In the genomic region with DNA sequence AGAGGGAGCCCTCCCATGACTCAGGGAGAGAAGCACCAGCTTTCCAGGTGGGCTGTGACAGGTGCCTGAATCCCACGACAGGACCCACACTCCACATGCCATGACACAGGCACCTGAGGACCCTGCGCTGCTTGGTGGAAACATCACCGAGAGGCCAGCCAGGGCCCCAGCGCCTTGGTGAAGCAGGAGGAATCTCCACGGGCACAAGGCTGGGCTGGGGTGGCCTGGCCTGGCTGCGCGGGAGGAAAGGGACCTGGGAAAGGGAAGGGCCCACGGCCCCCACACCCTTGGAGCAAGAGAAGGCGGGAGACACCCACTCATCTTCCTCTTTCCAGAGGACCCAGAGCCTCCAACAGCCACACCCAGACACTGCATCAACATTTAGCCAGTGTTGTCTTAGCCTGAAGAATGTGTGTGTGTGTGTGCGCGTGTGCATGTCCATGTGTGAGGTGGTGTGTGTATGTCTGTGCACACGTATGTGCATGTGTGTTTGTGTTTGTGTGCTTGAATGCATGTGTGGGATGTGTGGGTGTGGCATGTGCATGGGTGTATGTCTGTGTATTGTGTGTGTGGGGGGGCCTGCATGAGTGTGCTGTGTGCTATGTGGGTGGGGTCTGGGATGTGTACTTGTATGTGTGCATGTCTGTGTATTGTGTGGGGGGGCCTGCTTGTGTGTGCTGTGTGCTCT, we compare ENCODE assay signal across 34 cellular contexts. TPM values are rescaled to one million over a fixed set of nuclear protein-coding genes. Genes with fewer than 3 reads are reported as not detected.
"Had no signal": no experiment of that assay in that cellular context is flagged by ENCODE, and none has a peak within 500 bp of the region (broad histone marks: within the 10 kb centered on the region; RNA-seq: fewer than 3 reads in every experiment).

No MANE protein-coding gene starts in this region.

- H3K27me3 ChIP-seq: testis, transverse colon had no signal

- H3K9me3 ChIP-seq: gastroesophageal sphincter, left ventricle myocardium inferior, mucosa of descending colon, neutrophil, testis, transverse colon had no signal

- H3K4me3 Mint-ChIP-seq: activated naive CD4-positive, alpha-beta T cell treated with anti-CD3 and anti-CD28 coated beads, Interleukin-2, amount 10 ng/mL, durations not matched to agents 7 days and 5 days; activated naive CD8-positive, alpha-beta T cell treated with anti-CD3 and anti-CD28 coated beads, Interleukin-2, amount 50 U/mL, for 24 hours; activated T-cell treated with anti-CD3 and anti-CD28 coated beads, Interleukin-2, amount 50 U/mL, for 24 hours; effector memory CD8-positive, alpha-beta T cell; natural killer cell treated with Interleukin-12 subunit alpha and Interleukin-12 subunit beta and Interleukin-15 and Interleukin-18, amount 100 ng/mL, for 72 hours; T-cell had no signal

- H3K4me1 Mint-ChIP-seq: activated naive CD4-positive, alpha-beta T cell treated with anti-CD3 and anti-CD28 coated beads, Interleukin-2, amount 10 ng/mL, durations not matched to agents 7 days and 5 days; activated naive CD8-positive, alpha-beta T cell treated with anti-CD3 and anti-CD28 coated beads, Interleukin-2, amount 50 U/mL, for 24 hours had no signal

- ATAC-seq: activated CD4-positive, CD25-positive, alpha-beta regulatory T cell treated with anti-CD3 and anti-CD28 coated beads, Interleukin-2, amount 50 U/mL, for 24 hours; activated naive CD8-positive, alpha-beta T cell treated with anti-CD3 and anti-CD28 coated beads, Interleukin-2, amount 50 U/mL, for 24 hours; effector memory CD8-positive, alpha-beta T cell; gastroesophageal sphincter; mucosa of descending colon; natural killer cell treated with Interleukin-12 subunit alpha and Interleukin-12 subunit beta and Interleukin-15 and Interleukin-18, amount 100 ng/mL, for 72 hours; sciatic nerve; stimulated activated naive CD8-positive, alpha-beta T cell treated with anti-CD3 and anti-CD28 coated beads, Interleukin-15, Interleukin-2, amounts not matched to agents 100 U/mL and 50 U/mL, for 24 hours; T-cell had no signal

- H3K9me3 Mint-ChIP-seq: activated T-cell treated with anti-CD3 and anti-CD28 coated beads, Interleukin-2, amount 50 U/mL, for 24 hours; effector memory CD8-positive, alpha-beta T cell; natural killer cell treated with Interleukin-12 subunit alpha and Interleukin-12 subunit beta and Interleukin-15 and Interleukin-18, amount 100 ng/mL, for 72 hours; T-cell had no signal

- H3K36me3 ChIP-seq: gastroesophageal sphincter, left ventricle myocardium inferior, neutrophil, transverse colon, WERI-Rb-1 had no signal

- H3K27ac Mint-ChIP-seq: activated naive CD4-positive, alpha-beta T cell treated with anti-CD3 and anti-CD28 coated beads, Interleukin-2, amount 10 ng/mL, durations not matched to agents 7 days and 5 days; activated naive CD8-positive, alpha-beta T cell treated with anti-CD3 and anti-CD28 coated beads, Interleukin-2, amount 50 U/mL, for 24 hours; activated T-cell treated with anti-CD3 and anti-CD28 coated beads, Interleukin-2, amount 50 U/mL, for 24 hours; natural killer cell treated with Interleukin-12 subunit alpha and Interleukin-12 subunit beta and Interleukin-15 and Interleukin-18, amount 100 ng/mL, for 72 hours; T-cell had no signal

- H3K4me1 ChIP-seq: left ventricle myocardium inferior, testis had no signal

- H3K27ac ChIP-seq: coronary artery, gastroesophageal sphincter, left ventricle myocardium inferior, neutrophil, skin epidermis, testis, transverse colon, WERI-Rb-1 had no signal

- H3K36me3 Mint-ChIP-seq: activated naive CD4-positive, alpha-beta T cell treated with anti-CD3 and anti-CD28 coated beads, Interleukin-2, amount 10 ng/mL, durations not matched to agents 7 days and 5 days; natural killer cell treated with Interleukin-12 subunit alpha and Interleukin-12 subunit beta and Interleukin-15 and Interleukin-18, amount 100 ng/mL, for 72 hours; T-cell had no signal

- H3K4me3 ChIP-seq: coronary artery, gastroesophageal sphincter, left ventricle myocardium inferior, lung, mucosa of descending colon, skin epidermis, testis, transverse colon had no signal

- DNase-seq: activated CD4-positive, alpha-beta T cell treated with anti-CD3 and anti-CD28 coated beads for 48 hours; activated CD4-positive, alpha-beta T cell treated with anti-CD3 and anti-CD28 coated beads, Interleukin-2, amount 50 U/mL, for 48 hours; activated CD8-positive, alpha-beta memory T cell treated with anti-CD3 and anti-CD28 coated beads, Interleukin-2, amount 50 U/mL, for 48 hours; activated gamma-delta T cell; activated naive CD4-positive, alpha-beta T cell treated with anti-CD3 and anti-CD28 coated beads, Interleukin-2, amount 10 ng/mL, durations not matched to agents 7 days and 5 days; activated naive CD8-positive, alpha-beta T cell treated with anti-CD3 and anti-CD28 coated beads, Interleukin-2, amount 50 U/mL, for 24 hours; activated T-cell treated with anti-CD3 and anti-CD28 coated beads, Interleukin-2, amount 50 U/mL, for 24 hours; effector memory CD8-positive, alpha-beta T cell; head of caudate nucleus; left ventricle myocardium inferior; stimulated activated CD4-positive, alpha-beta T cell treated with anti-CD3 and anti-CD28 coated beads, Interleukin-12 subunit alpha, Interleukin-12 subunit beta, amount 100 ng/mL, for 4 hours; stimulated activated CD4-positive, alpha-beta T cell treated with anti-CD3 and anti-CD28 coated beads, Interleukin-4, amount 100 ng/mL, for 1 hour; stimulated activated naive CD8-positive, alpha-beta T cell treated with anti-CD3 and anti-CD28 coated beads, Interleukin-15, Interleukin-2, amounts not matched to agents 100 U/mL and 50 U/mL, for 24 hours; T-cell; testis; transverse colon had no signal

RNA-seq across cellular contexts. Expression of gene OTOS, which starts 6.3 kb away (rescaled TPM):
- total RNA-seq: endothelial cell of umbilical vein; fibroblast of lung; fibroblast of villous mesenchyme; gastroesophageal sphincter; left ventricle myocardium inferior; lung; mesenteric fat pad; mucosa of descending colon; myocyte; natural killer cell treated with Interleukin-12 subunit alpha and Interleukin-12 subunit beta and Interleukin-15 and Interleukin-18, amount 100 ng/mL, for 72 hours; osteocyte; posterior vena cava; sciatic nerve; T-cell; transverse colon had no signal
- polyA plus RNA-seq: endothelial cell of umbilical vein, esophagus, fibroblast of lung, lung had no signal
